ENCODE assay signal across 22 cellular contexts in the genomic region with DNA sequence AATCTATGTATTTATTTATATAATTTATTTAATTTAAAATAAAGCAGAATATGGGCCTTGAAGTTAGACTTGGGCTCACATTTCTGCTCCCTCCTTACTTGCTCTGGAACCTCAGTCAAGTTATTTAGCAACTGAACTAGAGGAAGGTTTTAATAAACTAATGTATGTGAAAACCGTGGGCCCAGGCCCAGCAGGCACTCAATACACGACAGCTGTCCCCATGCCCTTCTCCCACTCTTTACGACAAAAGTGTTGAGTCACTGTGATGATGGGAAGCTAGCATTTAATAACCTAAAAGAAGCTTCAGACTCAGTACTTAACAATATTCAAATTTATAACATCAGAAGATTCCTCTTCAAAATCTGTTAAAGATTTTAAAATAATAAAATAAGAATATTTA.
"Had no signal": no experiment of that assay in that cellular context is flagged by ENCODE, and none has a peak within 500 bp of the region (broad histone marks: within the 10 kb centered on the region; RNA-seq: fewer than 3 reads in every experiment).

No MANE protein-coding gene starts in this region.

- H3K4me1 ChIP-seq: heart right ventricle, vagina had no signal

- DNase-seq: activated CD8-positive, alpha-beta memory T cell treated with anti-CD3 and anti-CD28 coated beads for 24 hours; activated CD8-positive, alpha-beta memory T cell treated with anti-CD3 and anti-CD28 coated beads, Interleukin-2, amount 50 U/mL, for 4 hours; activated naive CD4-positive, alpha-beta T cell treated with Interleukin-2 at 50 U/mL for 16 hours; activated naive CD8-positive, alpha-beta T cell treated with anti-CD3 and anti-CD28 coated beads for 36 hours; activated T-cell treated with anti-CD3 and anti-CD28 coated beads, Interleukin-2, amount 50 U/mL, for 48 hours; effector memory CD4-positive, alpha-beta T cell; foreskin melanocyte; heart right ventricle; islet precursor cell; left cardiac atrium; naive B cell; occipital lobe; posterior cingulate gyrus; stimulated activated CD4-positive, alpha-beta T cell treated with anti-CD3 and anti-CD28 coated beads, Interleukin-2, amount 100 ng/mL, for 48 hours; stimulated activated CD8-positive, alpha-beta memory T cell treated with anti-CD3 and anti-CD28 coated beads, Interleukin-4, amount 100 ng/mL, for 48 hours; stimulated activated naive B cell treated with anti-CD40 and anti-IgM and Interleukin-4, amounts not matched to agents 10 μg/mL and 1 μg/mL and 100 μg/mL, for 72 hours had no signal

- H3K9me3 Mint-ChIP-seq: activated naive CD8-positive, alpha-beta T cell treated with anti-CD3 and anti-CD28 coated beads for 36 hours; central memory CD8-positive, alpha-beta T cell; naive B cell; neural crest cell; stimulated activated naive B cell treated with anti-CD40 and anti-IgM and Interleukin-4, amounts not matched to agents 10 μg/mL and 1 μg/mL and 100 μg/mL, for 72 hours; type B pancreatic cell; WTC11 had no signal

- H3K4me1 Mint-ChIP-seq: activated naive CD8-positive, alpha-beta T cell treated with anti-CD3 and anti-CD28 coated beads for 36 hours; central memory CD8-positive, alpha-beta T cell; naive B cell; stimulated activated naive B cell treated with anti-CD40 and anti-IgM and Interleukin-4, amounts not matched to agents 10 μg/mL and 1 μg/mL and 100 μg/mL, for 72 hours; WTC11 had no signal

- H3K27ac ChIP-seq: heart right ventricle, vagina had no signal

- H3K27ac Mint-ChIP-seq: activated naive CD8-positive, alpha-beta T cell treated with anti-CD3 and anti-CD28 coated beads for 36 hours; naive B cell; stimulated activated naive B cell treated with anti-CD40 and anti-IgM and Interleukin-4, amounts not matched to agents 10 μg/mL and 1 μg/mL and 100 μg/mL, for 72 hours; WTC11 had no signal

- H3K27me3 ChIP-seq: heart right ventricle, vagina had no signal

- H3K9me3 ChIP-seq: heart right ventricle, vagina had no signal

- H3K27me3 Mint-ChIP-seq: activated naive CD8-positive, alpha-beta T cell treated with anti-CD3 and anti-CD28 coated beads for 36 hours; central memory CD8-positive, alpha-beta T cell; naive B cell; stimulated activated naive B cell treated with anti-CD40 and anti-IgM and Interleukin-4, amounts not matched to agents 10 μg/mL and 1 μg/mL and 100 μg/mL, for 72 hours; type B pancreatic cell had no signal

- H3K4me3 Mint-ChIP-seq: activated naive CD8-positive, alpha-beta T cell treated with anti-CD3 and anti-CD28 coated beads for 36 hours; central memory CD8-positive, alpha-beta T cell; naive B cell; neural crest cell; stimulated activated naive B cell treated with anti-CD40 and anti-IgM and Interleukin-4, amounts not matched to agents 10 μg/mL and 1 μg/mL and 100 μg/mL, for 72 hours; type B pancreatic cell; WTC11 had no signal

- ATAC-seq: heart right ventricle; left cardiac atrium; sciatic nerve; stimulated activated naive B cell treated with anti-CD40 and anti-IgM and Interleukin-4, amounts not matched to agents 10 μg/mL and 1 μg/mL and 100 μg/mL, for 72 hours; WTC11 had no signal

- H3K4me3 ChIP-seq: heart right ventricle, vagina had no signal
